27 cellular contexts compared by ENCODE assay signal in genomic region chr1:3441880-3442279, GRCh38. TPM values are rescaled to one million over a fixed set of nuclear protein-coding genes. Genes with fewer than 3 reads are reported as not detected.
"Had no signal": no experiment of that assay in that cellular context is flagged by ENCODE, and none has a peak within 500 bp of the region (broad histone marks: within the 10 kb centered on the region; RNA-seq: fewer than 3 reads in every experiment).

No MANE protein-coding gene starts in this region.

- H3K79me2 ChIP-seq: parathyroid adenoma had no signal

- H3K27me3 Mint-ChIP-seq: activated CD8-positive, alpha-beta memory T cell treated with anti-CD3 and anti-CD28 coated beads, Interleukin-2, amount 10 ng/mL, durations not matched to agents 7 days and 5 days had no signal

- H3K4me1 Mint-ChIP-seq: activated CD4-positive, alpha-beta T cell treated with anti-CD3 and anti-CD28 coated beads for 36 hours; activated CD8-positive, alpha-beta memory T cell treated with anti-CD3 and anti-CD28 coated beads, Interleukin-2, amount 10 ng/mL, durations not matched to agents 7 days and 5 days; stimulated activated naive B cell treated with anti-CD40 and anti-IgM and Interleukin-4, amounts not matched to agents 10 μg/mL and 1 μg/mL and 100 μg/mL, for 72 hours; T-cell had no signal

- H3K9ac ChIP-seq: parathyroid adenoma had no signal

- H3K4me3 ChIP-seq: stomach, suprapubic skin, vagina had no signal

- H3K9me3 Mint-ChIP-seq: activated naive CD4-positive, alpha-beta T cell treated with anti-CD3 and anti-CD28 coated beads, Interleukin-2, amount 50 U/mL, for 72 hours; stimulated activated naive B cell treated with anti-CD40 and anti-IgM and Interleukin-4, amounts not matched to agents 10 μg/mL and 1 μg/mL and 100 μg/mL, for 72 hours had no signal

- H3K27me3 ChIP-seq: vagina had no signal

- FAIRE-seq: endometrium had no signal

- DNase-seq: activated CD4-positive, alpha-beta T cell treated with anti-CD3 and anti-CD28 coated beads for 36 hours; activated CD4-positive, CD25-positive, alpha-beta regulatory T cell; activated CD8-positive, alpha-beta memory T cell treated with anti-CD3 and anti-CD28 coated beads, Interleukin-2, amount 10 ng/mL, durations not matched to agents 7 days and 5 days; activated CD8-positive, alpha-beta T cell treated with anti-CD3 and anti-CD28 coated beads, Interleukin-2, amount 10 ng/mL, durations not matched to agents 7 days and 5 days; activated naive CD4-positive, alpha-beta T cell; activated T-cell treated with anti-CD3 and anti-CD28 coated beads, Interleukin-2, amount 50 U/mL, for 48 hours; cerebellar nuclear complex; cortex of kidney; effector CD4-positive, alpha-beta T cell; left ventricle myocardium superior; naive B cell; nephron progenitor cell; stimulated activated CD4-positive, alpha-beta T cell treated with anti-CD3 and anti-CD28 coated beads, Interleukin-15, amount 100 ng/mL, for 24 hours; stimulated activated CD4-positive, alpha-beta T cell treated with anti-CD3 and anti-CD28 coated beads, Interleukin-2, amount 100 ng/mL, for 24 hours; stimulated activated naive B cell treated with anti-CD40 and anti-IgM and Interleukin-4, amounts not matched to agents 10 μg/mL and 1 μg/mL and 100 μg/mL, for 72 hours; stomach; T-cell; trophoblast cell had no signal

- H3K4me3 Mint-ChIP-seq: activated CD4-positive, alpha-beta T cell treated with anti-CD3 and anti-CD28 coated beads for 36 hours; activated CD8-positive, alpha-beta memory T cell treated with anti-CD3 and anti-CD28 coated beads, Interleukin-2, amount 10 ng/mL, durations not matched to agents 7 days and 5 days; activated CD8-positive, alpha-beta T cell treated with anti-CD3 and anti-CD28 coated beads, Interleukin-2, amount 10 ng/mL, durations not matched to agents 7 days and 5 days; mesothelial cell of epicardium; naive B cell; stimulated activated naive B cell treated with anti-CD40 and anti-IgM and Interleukin-4, amounts not matched to agents 10 μg/mL and 1 μg/mL and 100 μg/mL, for 72 hours; T-cell had no signal

- H3K27ac ChIP-seq: parathyroid adenoma, stomach, suprapubic skin, vagina had no signal

- H2AFZ ChIP-seq: parathyroid adenoma had no signal

- H3K36me3 ChIP-seq: stomach, suprapubic skin, vagina had no signal

- H3K36me3 Mint-ChIP-seq: activated CD8-positive, alpha-beta memory T cell treated with anti-CD3 and anti-CD28 coated beads, Interleukin-2, amount 10 ng/mL, durations not matched to agents 7 days and 5 days; activated naive CD4-positive, alpha-beta T cell treated with anti-CD3 and anti-CD28 coated beads, Interleukin-2, amount 50 U/mL, for 72 hours; mesothelial cell of epicardium; stimulated activated naive B cell treated with anti-CD40 and anti-IgM and Interleukin-4, amounts not matched to agents 10 μg/mL and 1 μg/mL and 100 μg/mL, for 72 hours; T-cell had no signal

- H3K27ac Mint-ChIP-seq: activated CD4-positive, alpha-beta T cell treated with anti-CD3 and anti-CD28 coated beads for 36 hours; activated CD8-positive, alpha-beta memory T cell treated with anti-CD3 and anti-CD28 coated beads, Interleukin-2, amount 10 ng/mL, durations not matched to agents 7 days and 5 days; activated CD8-positive, alpha-beta T cell treated with anti-CD3 and anti-CD28 coated beads, Interleukin-2, amount 10 ng/mL, durations not matched to agents 7 days and 5 days; activated naive CD4-positive, alpha-beta T cell treated with anti-CD3 and anti-CD28 coated beads, Interleukin-2, amount 50 U/mL, for 72 hours; mesothelial cell of epicardium; stimulated activated naive B cell treated with anti-CD40 and anti-IgM and Interleukin-4, amounts not matched to agents 10 μg/mL and 1 μg/mL and 100 μg/mL, for 72 hours; T-cell had no signal

- H3K9me3 ChIP-seq: suprapubic skin, vagina had no signal

- H3K4me1 ChIP-seq: parathyroid adenoma, stomach, suprapubic skin, vagina had no signal

- ATAC-seq: activated CD4-positive, alpha-beta T cell treated with anti-CD3 and anti-CD28 coated beads for 36 hours; activated CD8-positive, alpha-beta memory T cell treated with anti-CD3 and anti-CD28 coated beads, Interleukin-2, amount 10 ng/mL, durations not matched to agents 7 days and 5 days; activated CD8-positive, alpha-beta T cell treated with anti-CD3 and anti-CD28 coated beads, Interleukin-2, amount 10 ng/mL, durations not matched to agents 7 days and 5 days; activated naive CD4-positive, alpha-beta T cell treated with anti-CD3 and anti-CD28 coated beads, Interleukin-2, amount 50 U/mL, for 72 hours; left ventricle myocardium superior; right cardiac atrium; stimulated activated naive B cell treated with anti-CD40 and anti-IgM and Interleukin-4, amounts not matched to agents 10 μg/mL and 1 μg/mL and 100 μg/mL, for 72 hours; T-cell had no signal

RNA-seq across cellular contexts. Expression of gene ARHGEF16, which starts 12.6 kb away (rescaled TPM):
- total RNA-seq: activated CD4-positive, alpha-beta T cell treated with anti-CD3 and anti-CD28 coated beads for 36 hours; activated CD8-positive, alpha-beta memory T cell treated with anti-CD3 and anti-CD28 coated beads, Interleukin-2, amount 10 ng/mL, durations not matched to agents 7 days and 5 days; activated CD8-positive, alpha-beta T cell treated with anti-CD3 and anti-CD28 coated beads, Interleukin-2, amount 10 ng/mL, durations not matched to agents 7 days and 5 days; frontal cortex; T-helper 2 cell treated with Interferon-gamma antibody and Interleukin-4, amounts not matched to agents 100 ng/mL and 5 ng/mL, for 36 hours had no signal
